Comparison of ENCODE assay signal across 1 cellular context in the genomic region with DNA sequence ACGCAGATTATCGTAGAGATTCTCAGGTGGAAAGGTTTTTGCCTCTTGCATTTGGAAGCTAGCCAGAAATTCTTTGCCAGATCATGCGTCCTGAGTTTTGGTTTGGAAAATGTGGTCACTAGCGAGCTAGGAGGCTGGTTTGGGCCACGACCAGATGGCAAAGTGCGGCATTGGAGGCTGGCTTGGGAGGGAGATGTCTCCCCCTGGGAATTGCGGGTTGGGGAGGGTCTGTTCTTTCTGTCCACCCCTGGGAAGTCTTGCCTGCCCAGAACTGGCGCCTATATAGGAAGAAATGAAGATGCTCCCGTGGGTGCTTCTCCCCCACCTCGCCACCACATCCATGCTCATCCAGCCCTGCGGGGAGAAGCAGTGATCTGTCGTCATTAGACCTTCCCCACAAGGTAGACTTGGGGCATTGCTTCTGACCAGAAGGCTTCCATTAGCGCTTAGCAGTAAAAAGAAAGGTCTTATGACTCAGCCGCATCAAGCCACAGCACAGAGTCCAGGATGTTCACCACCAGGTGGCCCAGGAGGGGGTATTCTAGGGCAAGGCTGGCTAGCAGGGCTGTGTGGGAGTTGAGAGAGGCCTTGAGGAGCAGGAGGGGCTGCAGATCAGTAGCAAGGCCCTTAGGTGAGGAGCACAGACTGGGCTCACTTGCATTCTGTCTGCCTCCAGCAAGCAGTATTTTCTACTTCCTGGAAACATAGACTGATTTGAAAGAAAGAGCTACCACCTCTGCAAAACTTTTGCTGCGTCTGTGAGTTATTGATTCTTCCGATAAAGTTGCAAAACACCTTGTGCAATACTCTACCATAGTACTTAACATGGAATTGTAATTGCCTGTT.
A peak's percentile ranks its signal among the peaks of the same experiment; 100 is the strongest.
TF ChIP-seq lines count a peak whose summit lies in the region.

No MANE protein-coding gene starts in this region.

TF ChIP-seq in K562, 482 proteins besides CTCF, POLR2A, EP300 and RAD21 (continued from another document and continues in another):
- TF ChIP-seq TOE1 (IDR thresholded peaks at IDR 0.05; ENCODE audit: borderline replicate concordance) (peak; percentile 80), TOE1 (CRISPR knock-in tag; IDR thresholded peaks at IDR 0.05; ENCODE audit: borderline replicate concordance, low read depth) (no peak), KDM4B (IDR thresholded peaks at IDR 0.05; ENCODE audit: borderline replicate concordance in 2 of 2, low read depth in 1 of 2) (0 out of 4 replicates have a peak, but pooled peaks of 1 of the 2 experiments have one; percentile 79), GTF2E2 (tag; IDR thresholded peaks at IDR 0.05) (peak; percentile 57; the same call in 1 of the 2 replicates), JUN (IDR thresholded peaks at IDR 0.05; ENCODE audit: borderline replicate concordance, low read depth, low read length) (peak; percentile 90), JUN (CRISPR knock-in tag; IDR thresholded peaks at IDR 0.05; ENCODE audit: borderline replicate concordance) (0 out of 2 replicates have a peak, but pooled peaks have one; percentile 24), SREBF1 (IDR thresholded peaks at IDR 0.05; ENCODE audit: borderline replicate concordance, low read depth, low read length) (no peak), HSF4 (CRISPR knock-in tag; IDR thresholded peaks at IDR 0.05; ENCODE audit: borderline replicate concordance) (peak; percentile 48), ZNF354B (CRISPR knock-in tag; IDR thresholded peaks at IDR 0.05) (no peak), ZNF507 (tag; conservative IDR thresholded peaks at IDR 0.05) (no peak), NCOR1 (IDR thresholded peaks at IDR 0.05) (peak; percentile 54), XRCC3 (IDR thresholded peaks at IDR 0.05) (no peak), TGIF2 (CRISPR knock-in tag; IDR thresholded peaks at IDR 0.05) (no peak), ZNF764 (CRISPR knock-in tag; IDR thresholded peaks at IDR 0.05; ENCODE audit: low read depth) (no peak), FOXA1 (IDR thresholded peaks at IDR 0.05; ENCODE audit: borderline replicate concordance) (no peak), CBX1 (IDR thresholded peaks at IDR 0.05; ENCODE audit: low read depth) (peak; percentile 40; the same call in 1 of the 2 replicates), PHF20 (IDR thresholded peaks at IDR 0.05; ENCODE audit: partially characterized antibody) (no peak), MCM5 (IDR thresholded peaks at IDR 0.05; ENCODE audit: low read depth) (no peak), NRF1 (conservative IDR thresholded peaks at IDR 0.05 in 1 of 2, IDR thresholded peaks at IDR 0.05 in 1 of 2) (no peak), TAL1 (IDR thresholded peaks at IDR 0.05) (peak; percentile 9), RBFOX2 (IDR thresholded peaks at IDR 0.05; ENCODE audit: low read depth, low read length) (peak; percentile 63; the same call in 1 of the 2 replicates), ZKSCAN3 (CRISPR knock-in tag; IDR thresholded peaks at IDR 0.05) (no peak), TFE3 (CRISPR knock-in tag; IDR thresholded peaks at IDR 0.05) (no peak), NEUROD1 (IDR thresholded peaks at IDR 0.05; ENCODE audit: borderline replicate concordance, low read depth, low read length, partially characterized antibody) (peak; percentile 42), PHB (CRISPR knock-in tag; IDR thresholded peaks at IDR 0.05) (no peak), RCOR1 (IDR thresholded peaks at IDR 0.05; ENCODE audit: borderline replicate concordance in 1 of 2, low read depth in 2 of 2, low read length in 2 of 2) (peak; percentile 72 to 79; a peak in 3 of 4 replicates), ZNF830 (CRISPR knock-in tag; IDR thresholded peaks at IDR 0.05) (no peak), RNF219 (CRISPR knock-in tag; IDR thresholded peaks at IDR 0.05) (no peak), SPI1 (IDR thresholded peaks at IDR 0.05; ENCODE audit: borderline replicate concordance, low read depth, low read length) (no peak), ZNF347 (CRISPR knock-in tag; IDR thresholded peaks at IDR 0.05; ENCODE audit: low read depth) (no peak), NFRKB (IDR thresholded peaks at IDR 0.05; ENCODE audit: low read depth) (no peak; the same call in none of the 2 replicates), HIVEP1 (CRISPR knock-in tag; IDR thresholded peaks at IDR 0.05) (no peak), ZNF282 (CRISPR knock-in tag; IDR thresholded peaks at IDR 0.05) (no peak), ZNF431 (CRISPR knock-in tag; IDR thresholded peaks at IDR 0.05) (no peak), THRAP3 (IDR thresholded peaks at IDR 0.05; ENCODE audit: borderline replicate concordance) (no peak), FOXJ2 (tag; IDR thresholded peaks at IDR 0.05) (no peak), BHLHE40 (IDR thresholded peaks at IDR 0.05; ENCODE audit: low read length) (peak; percentile 55; the same call in 1 of the 2 replicates), UBTF (IDR thresholded peaks at IDR 0.05; ENCODE audit: borderline replicate concordance in 1 of 2, low read depth in 2 of 2, low read length in 2 of 2) (peak in 1 of 2 experiments; percentile 67; a peak in 1 of 4 replicates), ADNP (tag; IDR thresholded peaks at IDR 0.05) (no peak), CREB3L1 (IDR thresholded peaks at IDR 0.05; ENCODE audit: borderline replicate concordance, low read depth) (0 out of 2 replicates have a peak, but pooled peaks have one; percentile 17), ZNF212 (CRISPR knock-in tag; IDR thresholded peaks at IDR 0.05) (no peak), HNRNPK (IDR thresholded peaks at IDR 0.05; ENCODE audit: low read depth, low read length, poor library complexity, severe bottlenecking) (no peak), ELF2 (CRISPR knock-in tag; IDR thresholded peaks at IDR 0.05) (no peak), SP1 (CRISPR knock-in tag; IDR thresholded peaks at IDR 0.05) (peak; percentile 76), XRCC4 (IDR thresholded peaks at IDR 0.05; ENCODE audit: extremely low read depth, insufficient read depth, insufficient read length) (no peak), ZNF57 (CRISPR knock-in tag; IDR thresholded peaks at IDR 0.05) (0 out of 2 replicates have a peak, but pooled peaks have one; percentile 25), MBD2 (IDR thresholded peaks at IDR 0.05; ENCODE audit: borderline replicate concordance, low read depth) (peak; percentile 33; the same call in 1 of the 2 replicates), CTBP1 (IDR thresholded peaks at IDR 0.05; ENCODE audit: borderline replicate concordance) (peak; percentile 89), GABPA (tag; conservative IDR thresholded peaks at IDR 0.05; ENCODE audit: low read depth) (peak; percentile 43), GTF2A2 (tag; IDR thresholded peaks at IDR 0.05) (no peak)
- TF ChIP-seq, protein P1, sequence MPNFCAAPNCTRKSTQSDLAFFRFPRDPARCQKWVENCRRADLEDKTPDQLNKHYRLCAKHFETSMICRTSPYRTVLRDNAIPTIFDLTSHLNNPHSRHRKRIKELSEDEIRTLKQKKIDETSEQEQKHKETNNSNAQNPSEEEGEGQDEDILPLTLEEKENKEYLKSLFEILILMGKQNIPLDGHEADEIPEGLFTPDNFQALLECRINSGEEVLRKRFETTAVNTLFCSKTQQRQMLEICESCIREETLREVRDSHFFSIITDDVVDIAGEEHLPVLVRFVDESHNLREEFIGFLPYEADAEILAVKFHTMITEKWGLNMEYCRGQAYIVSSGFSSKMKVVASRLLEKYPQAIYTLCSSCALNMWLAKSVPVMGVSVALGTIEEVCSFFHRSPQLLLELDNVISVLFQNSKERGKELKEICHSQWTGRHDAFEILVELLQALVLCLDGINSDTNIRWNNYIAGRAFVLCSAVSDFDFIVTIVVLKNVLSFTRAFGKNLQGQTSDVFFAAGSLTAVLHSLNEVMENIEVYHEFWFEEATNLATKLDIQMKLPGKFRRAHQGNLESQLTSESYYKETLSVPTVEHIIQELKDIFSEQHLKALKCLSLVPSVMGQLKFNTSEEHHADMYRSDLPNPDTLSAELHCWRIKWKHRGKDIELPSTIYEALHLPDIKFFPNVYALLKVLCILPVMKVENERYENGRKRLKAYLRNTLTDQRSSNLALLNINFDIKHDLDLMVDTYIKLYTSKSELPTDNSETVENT (CRISPR knock-in tag; IDR thresholded peaks at IDR 0.05): 0 out of 2 replicates have a peak, but pooled peaks have one; percentile 20
- TF ChIP-seq, protein P2, sequence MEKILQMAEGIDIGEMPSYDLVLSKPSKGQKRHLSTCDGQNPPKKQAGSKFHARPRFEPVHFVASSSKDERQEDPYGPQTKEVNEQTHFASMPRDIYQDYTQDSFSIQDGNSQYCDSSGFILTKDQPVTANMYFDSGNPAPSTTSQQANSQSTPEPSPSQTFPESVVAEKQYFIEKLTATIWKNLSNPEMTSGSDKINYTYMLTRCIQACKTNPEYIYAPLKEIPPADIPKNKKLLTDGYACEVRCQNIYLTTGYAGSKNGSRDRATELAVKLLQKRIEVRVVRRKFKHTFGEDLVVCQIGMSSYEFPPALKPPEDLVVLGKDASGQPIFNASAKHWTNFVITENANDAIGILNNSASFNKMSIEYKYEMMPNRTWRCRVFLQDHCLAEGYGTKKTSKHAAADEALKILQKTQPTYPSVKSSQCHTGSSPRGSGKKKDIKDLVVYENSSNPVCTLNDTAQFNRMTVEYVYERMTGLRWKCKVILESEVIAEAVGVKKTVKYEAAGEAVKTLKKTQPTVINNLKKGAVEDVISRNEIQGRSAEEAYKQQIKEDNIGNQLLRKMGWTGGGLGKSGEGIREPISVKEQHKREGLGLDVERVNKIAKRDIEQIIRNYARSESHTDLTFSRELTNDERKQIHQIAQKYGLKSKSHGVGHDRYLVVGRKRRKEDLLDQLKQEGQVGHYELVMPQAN (IDR thresholded peaks at IDR 0.05; ENCODE audit: borderline replicate concordance): no peak
- TF ChIP-seq, protein P3, sequence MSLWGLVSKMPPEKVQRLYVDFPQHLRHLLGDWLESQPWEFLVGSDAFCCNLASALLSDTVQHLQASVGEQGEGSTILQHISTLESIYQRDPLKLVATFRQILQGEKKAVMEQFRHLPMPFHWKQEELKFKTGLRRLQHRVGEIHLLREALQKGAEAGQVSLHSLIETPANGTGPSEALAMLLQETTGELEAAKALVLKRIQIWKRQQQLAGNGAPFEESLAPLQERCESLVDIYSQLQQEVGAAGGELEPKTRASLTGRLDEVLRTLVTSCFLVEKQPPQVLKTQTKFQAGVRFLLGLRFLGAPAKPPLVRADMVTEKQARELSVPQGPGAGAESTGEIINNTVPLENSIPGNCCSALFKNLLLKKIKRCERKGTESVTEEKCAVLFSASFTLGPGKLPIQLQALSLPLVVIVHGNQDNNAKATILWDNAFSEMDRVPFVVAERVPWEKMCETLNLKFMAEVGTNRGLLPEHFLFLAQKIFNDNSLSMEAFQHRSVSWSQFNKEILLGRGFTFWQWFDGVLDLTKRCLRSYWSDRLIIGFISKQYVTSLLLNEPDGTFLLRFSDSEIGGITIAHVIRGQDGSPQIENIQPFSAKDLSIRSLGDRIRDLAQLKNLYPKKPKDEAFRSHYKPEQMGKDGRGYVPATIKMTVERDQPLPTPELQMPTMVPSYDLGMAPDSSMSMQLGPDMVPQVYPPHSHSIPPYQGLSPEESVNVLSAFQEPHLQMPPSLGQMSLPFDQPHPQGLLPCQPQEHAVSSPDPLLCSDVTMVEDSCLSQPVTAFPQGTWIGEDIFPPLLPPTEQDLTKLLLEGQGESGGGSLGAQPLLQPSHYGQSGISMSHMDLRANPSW (CRISPR knock-in tag; IDR thresholded peaks at IDR 0.05): peak; percentile 71; the same call in 1 of the 2 replicates
